9 cellular contexts compared by ENCODE assay signal in genomic region chr7:148142660-148143248, GRCh38.
DNase-seq lines count a peak whose midpoint lies in the region; ATAC-seq and TF ChIP-seq lines count a peak whose summit lies in the region.
"Had no signal": no experiment of that assay in that cellular context is flagged by ENCODE, and none has a peak within 500 bp of the region (broad histone marks: within the 10 kb centered on the region; RNA-seq: fewer than 3 reads in every experiment).

No MANE protein-coding gene starts in this region.

- no peaks in the 10 kb centered on the region for H3K27me3 ChIP-seq in colonic mucosa

- CTCF ChIA-PET in HEK293T (lab: Yijun Ruan, JAX): interaction anchor here (0.6 to 1.8 kb wide), 20 partner anchors 8 to 844 kb away, joined by 3 to 14 read pairs (median 3); no protein-coding TSS in a partner anchor

- H3K36me3 ChIP-seq in colonic mucosa: no peaks in the 10 kb centered on the region

- no peak overlapping the region for H3K4me3 ChIP-seq in colonic mucosa

- DNase-seq in DMS53 treated with DMSO at 0.1 percent for 48 hours (lab: John Stamatoyannopoulos, UW; ENCODE audit: unreplicated experiment) (peak; percentile 59), HEK293T (ENCODE audit: extremely low spot score) (peak; percentile 57), NCI-H510A (lab: John Stamatoyannopoulos, UW) (peak; percentile 10), colonic mucosa (peak; percentile 40), nephron progenitor cell (peak; percentile 25)
- DNase-seq in stimulated activated CD4-positive, alpha-beta T cell treated with anti-CD3 and anti-CD28 coated beads, Interleukin-4, amount 100 ng/mL, for 24 hours: no peak
- DNase-seq: naive B cell had no signal

- intact Hi-C loops in colonic mucosa (cut with DNase I): no loop called here

- ATAC-seq in HG02623 (IDR thresholded peaks at IDR 0.05; ENCODE audit: unreplicated experiment) (no peak), GM18870 (IDR thresholded peaks at IDR 0.05; ENCODE audit: unreplicated experiment) (no peak)

- no peak overlapping the region for H3K4me3 Mint-ChIP-seq in nephron progenitor cell
- H3K4me3 Mint-ChIP-seq: naive B cell had no signal

- POLR2A ChIA-PET in HEK293T (lab: Yijun Ruan, JAX): no interaction called here

- H3K4me1 ChIP-seq in colonic mucosa: no peaks in the 10 kb centered on the region

- H3K27ac ChIP-seq in colonic mucosa: no peak overlapping the region

- no peaks in the 10 kb centered on the region for H3K9me3 ChIP-seq in colonic mucosa

- peaks cover 9% of the 10 kb centered on the region for H3K9me3 Mint-ChIP-seq in nephron progenitor cell

- no peak overlapping the region for H3K27ac Mint-ChIP-seq in nephron progenitor cell
- H3K27ac Mint-ChIP-seq: naive B cell had no signal

- H3K9ac ChIP-seq in colonic mucosa (ENCODE audit: low read depth in 2 of 2, low read length in 2 of 2): no peak overlapping the region

- TF ChIP-seq CTCF in colonic mucosa (IDR thresholded peaks at IDR 0.05) (peak; percentile 49), nephron progenitor cell (IDR thresholded peaks at IDR 0.05) (peak; percentile 67)

- H3K4me1 Mint-ChIP-seq in nephron progenitor cell: peaks cover 5% of the 10 kb centered on the region
- H3K4me1 Mint-ChIP-seq: naive B cell had no signal

- peaks cover 14% of the 10 kb centered on the region for H3K27me3 Mint-ChIP-seq in nephron progenitor cell (ENCODE audit: low read depth, poor library complexity)

- no peaks in the 10 kb centered on the region for H3K36me3 Mint-ChIP-seq in nephron progenitor cell (ENCODE audit: low read depth)
- H3K36me3 Mint-ChIP-seq: naive B cell had no signal

TF ChIP-seq in HEK293T, 16 proteins besides CTCF, POLR2A, EP300 and RAD21:
- TF ChIP-seq HDGF (IDR thresholded peaks at IDR 0.05; ENCODE audit: borderline replicate concordance) (no peak), PKNOX1 (IDR thresholded peaks at IDR 0.05) (no peak), ELF4 (IDR thresholded peaks at IDR 0.05) (no peak), ZNF384 (IDR thresholded peaks at IDR 0.05) (no peak), FOXA1 (IDR thresholded peaks at IDR 0.05) (no peak), ARNT (IDR thresholded peaks at IDR 0.05) (no peak), TARDBP (IDR thresholded peaks at IDR 0.05) (no peak), FOXK2 (IDR thresholded peaks at IDR 0.05) (no peak), NFRKB (IDR thresholded peaks at IDR 0.05) (no peak), L3MBTL2 (conservative IDR thresholded peaks at IDR 0.05) (no peak), SP1 (IDR thresholded peaks at IDR 0.05) (no peak)
